8 cellular contexts compared by ENCODE assay signal in the genomic region with DNA sequence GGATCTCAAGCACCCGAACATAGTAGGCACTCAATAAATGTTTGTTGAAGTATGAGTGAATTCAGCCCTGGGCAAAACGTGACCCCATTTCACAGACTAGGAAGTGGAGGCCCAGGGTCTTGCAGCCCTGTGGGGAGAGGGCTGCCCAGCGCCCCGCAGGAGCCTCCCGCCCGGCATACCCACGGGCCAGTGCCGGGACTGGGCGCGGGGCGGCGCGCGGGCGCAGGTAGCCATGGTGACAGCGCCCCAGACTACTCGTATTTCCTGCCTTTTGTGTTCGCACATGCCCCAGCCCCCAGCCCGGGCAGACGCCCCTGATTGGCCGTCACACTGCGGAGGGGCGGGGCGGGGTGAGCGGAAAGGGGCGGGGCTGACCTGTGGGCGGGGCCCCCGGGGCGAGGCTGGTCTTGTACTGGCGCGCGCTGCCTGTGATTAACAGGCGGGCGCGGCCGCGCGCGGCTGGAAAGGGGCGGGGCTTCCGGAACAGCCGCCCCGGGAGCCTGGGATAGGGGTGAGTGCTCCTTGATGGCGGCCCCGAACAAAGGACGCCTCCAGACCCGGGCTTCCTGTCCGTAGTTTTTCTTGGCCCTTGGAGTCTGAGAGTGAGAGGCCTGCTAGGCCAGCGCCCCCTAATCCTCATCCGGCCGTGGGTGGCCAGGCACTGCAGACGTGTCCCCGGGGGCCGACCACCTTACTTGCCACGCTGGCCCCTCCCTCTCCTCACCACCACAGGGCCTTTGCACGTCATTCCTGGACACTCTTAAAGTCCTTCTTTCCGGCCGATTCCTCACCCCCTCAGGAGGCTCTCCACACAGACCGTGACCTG.
DNase-seq lines count a peak whose midpoint lies in the region; ATAC-seq, FAIRE-seq and TF ChIP-seq lines count a peak whose summit lies in the region.

No MANE protein-coding gene starts in this region.

- peak overlapping the region; percentile 99 for H3K27ac Mint-ChIP-seq in activated CD4-positive, alpha-beta T cell treated with anti-CD3 and anti-CD28 coated beads for 36 hours
- peak overlapping the region; percentile 94 for H3K27ac Mint-ChIP-seq in chondrocyte (ENCODE audit: unreplicated experiment)

- H3K27me3 Mint-ChIP-seq in activated CD4-positive, alpha-beta T cell treated with anti-CD3 and anti-CD28 coated beads for 36 hours: no peaks in the 10 kb centered on the region
- H3K27me3 Mint-ChIP-seq in chondrocyte (ENCODE audit: low read depth): no peaks in the 10 kb centered on the region

- POLR2A ChIA-PET in A549 (lab: Yijun Ruan, JAX): no interaction called here
- POLR2A ChIA-PET in activated CD4-positive, alpha-beta T cell treated with anti-CD3 and anti-CD28 coated beads for 36 hours (lab: Charles Lee): no interaction called here

- ATAC-seq in A549: peak; percentile 89 to 95
- peak; percentile 59 for ATAC-seq in GM18861 (IDR thresholded peaks at IDR 0.05; ENCODE audit: unreplicated experiment)
- peak; percentile 70 for ATAC-seq in HG03066 (IDR thresholded peaks at IDR 0.05; ENCODE audit: low read depth, unreplicated experiment)
- ATAC-seq in activated CD4-positive, alpha-beta T cell treated with anti-CD3 and anti-CD28 coated beads for 36 hours: peak; percentile 89

- 6% methylated on average over 48 of the region's 59 CpGs for WGBS in A549 (ENCODE audit: missing lambda C conversion rate)

- H3K4me3 Mint-ChIP-seq in activated CD4-positive, alpha-beta T cell treated with anti-CD3 and anti-CD28 coated beads for 36 hours: peak overlapping the region; percentile 85
- H3K4me3 Mint-ChIP-seq in chondrocyte (ENCODE audit: unreplicated experiment): peak overlapping the region; percentile 74

- TF ChIP-seq EP300 in A549 (IDR thresholded peaks at IDR 0.05): no peak

- TF ChIP-seq CTCF in A549 (IDR thresholded peaks at IDR 0.05): peak; percentile 48
- TF ChIP-seq CTCF in chondrocyte (IDR thresholded peaks at IDR 0.05): peak; percentile 55

- intact Hi-C loops in activated CD4-positive, alpha-beta T cell treated with anti-CD3 and anti-CD28 coated beads for 36 hours (cut with DNase I, micrococcal nuclease): loop anchor here (1.0 to 5.0 kb wide), 19 partner anchors 31 to 563 kb away; a partner anchor contains a TSS

- H3K27ac ChIP-seq in A549: peak overlapping the region; percentile 85 to 89

- CTCF ChIA-PET in A549 (lab: Yijun Ruan, JAX): interaction anchor here (0.8 to 1.5 kb wide), 2 partner anchors 16 to 60 kb away, joined by 3 to 9 read pairs; no protein-coding TSS in a partner anchor
- CTCF ChIA-PET in activated CD4-positive, alpha-beta T cell treated with anti-CD3 and anti-CD28 coated beads for 36 hours (lab: Charles Lee): no interaction called here

- no peaks in the 10 kb centered on the region for H3K9me3 ChIP-seq in A549

- peak; percentile 28; the same call in 1 of the 2 replicates for TF ChIP-seq POLR2A in A549 (IDR thresholded peaks at IDR 0.05; ENCODE audit: low read length)

- H3K4me3 ChIP-seq in A549: peak overlapping the region; percentile 53

- no peak for FAIRE-seq in A549 (lab: Jason Lieb, UNC)

- H3K4me2 ChIP-seq in A549: peak overlapping the region; percentile 77

- H3K4me1 ChIP-seq in A549: peaks cover 31% of the 10 kb centered on the region

- H3K9me3 Mint-ChIP-seq in activated CD4-positive, alpha-beta T cell treated with anti-CD3 and anti-CD28 coated beads for 36 hours (ENCODE audit: low read depth): no peaks in the 10 kb centered on the region
- no peaks in the 10 kb centered on the region for H3K9me3 Mint-ChIP-seq in chondrocyte (ENCODE audit: low read depth)

- peak; percentile 97 to 99 for DNase-seq in A549 (ENCODE audit: low read depth in 1 of 2, low spot score in 1 of 2)
- peak; percentile 67 for DNase-seq in NCI-H345 (lab: John Stamatoyannopoulos, UW)
- peak; percentile 99 for DNase-seq in activated CD4-positive, alpha-beta T cell treated with anti-CD3 and anti-CD28 coated beads for 36 hours
- DNase-seq in chondrocyte (ENCODE audit: low spot score): peak; percentile 97
- DNase-seq in kidney tubule cell (ENCODE audit: low spot score): peak; percentile 96
- peak; percentile 95 to 96 for DNase-seq in stimulated activated CD4-positive, alpha-beta T cell treated with anti-CD3 and anti-CD28 coated beads, Interleukin-15, amount 100 ng/mL, for 48 hours (ENCODE audit: low read depth in 2 of 2)

- H3K36me3 Mint-ChIP-seq in activated CD4-positive, alpha-beta T cell treated with anti-CD3 and anti-CD28 coated beads for 36 hours (ENCODE audit: low read depth): no peaks in the 10 kb centered on the region
- no peaks in the 10 kb centered on the region for H3K36me3 Mint-ChIP-seq in chondrocyte (ENCODE audit: low read depth)

- peak; percentile 42 to 50; a peak in 4 of 5 replicates for TF ChIP-seq RAD21 in A549 (conservative IDR thresholded peaks at IDR 0.05 in 1 of 2, IDR thresholded peaks at IDR 0.05 in 1 of 2)

- peaks cover 67% of the 10 kb centered on the region for H3K4me1 Mint-ChIP-seq in activated CD4-positive, alpha-beta T cell treated with anti-CD3 and anti-CD28 coated beads for 36 hours
- H3K4me1 Mint-ChIP-seq in chondrocyte (ENCODE audit: low read depth): peaks cover 49% of the 10 kb centered on the region

TF ChIP-seq in A549, 52 proteins besides CTCF, POLR2A, EP300 and RAD21:
- TF ChIP-seq PHF8 (IDR thresholded peaks at IDR 0.05; ENCODE audit: borderline replicate concordance, low read depth): peak; percentile 73; the same call in 1 of the 2 replicates
- peak; percentile 51; the same call in 2 of the 3 replicates for TF ChIP-seq SMC3 (IDR thresholded peaks at IDR 0.05)
- 0 out of 2 replicates have a peak, but pooled peaks have one; percentile 44 for TF ChIP-seq EHF (CRISPR knock-in tag; IDR thresholded peaks at IDR 0.05)
- TF ChIP-seq HOXB13 (CRISPR knock-in tag; IDR thresholded peaks at IDR 0.05; ENCODE audit: low read depth): 0 out of 2 replicates have a peak, but pooled peaks have one; percentile 12
- peak; percentile 65; the same call in 1 of the 2 replicates for TF ChIP-seq FOSB (CRISPR knock-in tag; IDR thresholded peaks at IDR 0.05)
- TF ChIP-seq HDAC2 (IDR thresholded peaks at IDR 0.05): peak; percentile 91
- TF ChIP-seq, protein P1, sequence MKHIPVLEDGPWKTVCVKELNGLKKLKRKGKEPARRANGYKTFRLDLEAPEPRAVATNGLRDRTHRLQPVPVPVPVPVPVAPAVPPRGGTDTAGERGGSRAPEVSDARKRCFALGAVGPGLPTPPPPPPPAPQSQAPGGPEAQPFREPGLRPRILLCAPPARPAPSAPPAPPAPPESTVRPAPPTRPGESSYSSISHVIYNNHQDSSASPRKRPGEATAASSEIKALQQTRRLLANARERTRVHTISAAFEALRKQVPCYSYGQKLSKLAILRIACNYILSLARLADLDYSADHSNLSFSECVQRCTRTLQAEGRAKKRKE (CRISPR knock-in tag; IDR thresholded peaks at IDR 0.05; ENCODE audit: low read depth): no peak
- peak; percentile 95; the same call in 1 of the 2 replicates for TF ChIP-seq CHD4 (IDR thresholded peaks at IDR 0.05; ENCODE audit: borderline replicate concordance)
- no peak for TF ChIP-seq FOXS1 (CRISPR knock-in tag; IDR thresholded peaks at IDR 0.05)
- peak; percentile 99 for TF ChIP-seq KDM1A (IDR thresholded peaks at IDR 0.05; ENCODE audit: low read depth)
- TF ChIP-seq RCOR1 (IDR thresholded peaks at IDR 0.05; ENCODE audit: low read depth, low read length): peak; percentile 56; the same call in 1 of the 2 replicates
- TF ChIP-seq MYC (IDR thresholded peaks at IDR 0.05; ENCODE audit: borderline replicate concordance, low read length): 0 out of 2 replicates have a peak, but pooled peaks have one; percentile 60
- TF ChIP-seq POLR2AphosphoS2 (conservative IDR thresholded peaks at IDR 0.05; ENCODE audit: low read length): no peak
- TF ChIP-seq, protein P2, sequence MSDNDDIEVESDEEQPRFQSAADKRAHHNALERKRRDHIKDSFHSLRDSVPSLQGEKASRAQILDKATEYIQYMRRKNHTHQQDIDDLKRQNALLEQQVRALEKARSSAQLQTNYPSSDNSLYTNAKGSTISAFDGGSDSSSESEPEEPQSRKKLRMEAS (IDR thresholded peaks at IDR 0.05): peak; percentile 49
- TF ChIP-seq EHMT2 (IDR thresholded peaks at IDR 0.05; ENCODE audit: low read depth): no peak
- TF ChIP-seq JUN (IDR thresholded peaks at IDR 0.05): peak; percentile 38 to 69; a peak in 3 of 5 replicates

Comparison
In these comparisons a context has a peak if more than half of its experiments do, and no peak if none do; other contexts are left out.
1. Peak in every context shown above with its lines: DNase-seq, ATAC-seq, H3K4me3 ChIP-seq and H3K27ac ChIP-seq.